Comparison of ENCODE assay signal across 20 cellular contexts in the genomic region with DNA sequence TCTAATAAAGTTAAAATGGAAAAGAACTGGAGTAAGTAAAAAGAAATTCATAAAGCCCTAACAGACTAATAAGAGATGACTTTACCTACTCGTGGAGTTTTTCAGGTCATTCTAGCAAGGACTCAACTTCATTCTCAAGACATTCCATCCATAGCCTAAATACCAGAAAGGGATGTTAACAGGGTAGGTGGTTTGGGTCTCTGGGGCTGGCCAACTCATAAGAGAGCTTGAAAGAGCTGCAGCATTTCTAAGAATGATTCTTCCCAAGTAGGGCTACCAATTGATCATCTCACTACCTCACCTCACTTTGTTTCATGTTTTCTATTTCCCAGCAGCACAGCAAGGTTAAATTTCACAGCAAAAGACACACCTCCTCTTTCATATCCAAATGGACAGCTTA.
A peak's percentile ranks its signal among the peaks of the same experiment; 100 is the strongest.
DNase-seq lines count a peak whose midpoint lies in the region; ATAC-seq and TF ChIP-seq lines count a peak whose summit lies in the region.
"Had no signal": no experiment of that assay in that cellular context is flagged by ENCODE, and none has a peak within 500 bp of the region (broad histone marks: within the 10 kb centered on the region; RNA-seq: fewer than 3 reads in every experiment).

No MANE protein-coding gene starts in this region.

- H3K4ac ChIP-seq in mesendoderm (ENCODE audit: low read depth, low read length) = no peak overlapping the region

- no peak overlapping the region for H3K23ac ChIP-seq in mesendoderm (ENCODE audit: low read length)

- TF ChIP-seq EP300 in SK-N-SH (IDR thresholded peaks at IDR 0.05; ENCODE audit: borderline replicate concordance in 1 of 2, low read depth in 1 of 2, low read length in 1 of 2) = no peak

- H4K5ac ChIP-seq in mesendoderm (ENCODE audit: low read length) = no peak overlapping the region

- peaks cover 60% of the 10 kb centered on the region for H3K4me1 Mint-ChIP-seq in activated naive CD4-positive, alpha-beta T cell treated with anti-CD3 and anti-CD28 coated beads for 36 hours (ENCODE audit: low read depth)
- peaks cover 59% of the 10 kb centered on the region for H3K4me1 Mint-ChIP-seq in activated CD4-positive, alpha-beta memory T cell treated with anti-CD3 and anti-CD28 coated beads, Interleukin-2, amount 10 ng/mL, durations not matched to agents 7 days and 5 days

- CTCF ChIA-PET in SK-N-SH (lab: Yijun Ruan, JAX) = no interaction called here
- CTCF ChIA-PET in activated naive CD4-positive, alpha-beta T cell treated with anti-CD3 and anti-CD28 coated beads for 36 hours (lab: Charles Lee) = interaction anchor here (1.0 kb wide), 1 partner anchor 14 kb away, joined by 5 read pairs; no protein-coding TSS in a partner anchor
- CTCF ChIA-PET in activated CD4-positive, alpha-beta memory T cell treated with anti-CD3 and anti-CD28 coated beads, Interleukin-2, amount 10 ng/mL, durations not matched to agents 7 days and 5 days (lab: Charles Lee) = interaction anchor here (2.1 kb wide), 1 partner anchor 14 kb away, joined by 7 read pairs; no protein-coding TSS in a partner anchor

- H3K4me1 ChIP-seq in SK-N-SH (ENCODE audit: control insufficient read depth in 1 of 2, insufficient read depth in 2 of 2, low read depth in 1 of 2, low read length in 1 of 2) (peaks cover 0 to 8% of the 10 kb centered on the region in 2 experiments; a peak in 2 of 4 replicates), mesendoderm (ENCODE audit: control insufficient read depth, low read depth, low read length) (no peaks in the 10 kb centered on the region)

- H3K4me3 ChIP-seq in SK-N-SH (ENCODE audit: low read depth in 2 of 2, low read length in 1 of 2) (no peak overlapping the region), mesendoderm (ENCODE audit: low read length) (no peak overlapping the region)

- no peak overlapping the region for H3K18ac ChIP-seq in mesendoderm (ENCODE audit: low read length)

- H3K9me3 Mint-ChIP-seq in activated naive CD4-positive, alpha-beta T cell treated with anti-CD3 and anti-CD28 coated beads for 36 hours = peaks cover 4% of the 10 kb centered on the region
- no peaks in the 10 kb centered on the region for H3K9me3 Mint-ChIP-seq in activated CD4-positive, alpha-beta memory T cell treated with anti-CD3 and anti-CD28 coated beads, Interleukin-2, amount 10 ng/mL, durations not matched to agents 7 days and 5 days
- H3K9me3 Mint-ChIP-seq: HFFc6 had no signal

- H3K9me2 ChIP-seq in SK-N-SH = no peaks in the 10 kb centered on the region

- 17% methylated on average over 1 of the region's 1 CpG for WGBS in SK-N-SH (ENCODE audit: low lambda C conversion rate)
- no CpG with 5 or more reads among the region's 1 CpG for WGBS in mesendoderm (ENCODE audit: extremely low coverage, insufficient coverage, low lambda C conversion rate)

- TF ChIP-seq RAD21 in SK-N-SH (IDR thresholded peaks at IDR 0.05; ENCODE audit: low read length) = no peak

- no peak overlapping the region for H2AFZ ChIP-seq in SK-N-SH (ENCODE audit: low read depth)

- H3K79me2 ChIP-seq in SK-N-SH (ENCODE audit: insufficient read depth) (peaks cover 99% of the 10 kb centered on the region), mesendoderm (ENCODE audit: control insufficient read depth, insufficient read depth, low read length) (peaks cover 23% of the 10 kb centered on the region)

- TF ChIP-seq CTCF in SK-N-SH (IDR thresholded peaks at IDR 0.05) = no peak

- peak overlapping the region; percentile 63 for H3K27ac Mint-ChIP-seq in activated naive CD4-positive, alpha-beta T cell treated with anti-CD3 and anti-CD28 coated beads for 36 hours
- H3K27ac Mint-ChIP-seq in activated CD4-positive, alpha-beta memory T cell treated with anti-CD3 and anti-CD28 coated beads, Interleukin-2, amount 10 ng/mL, durations not matched to agents 7 days and 5 days = peak overlapping the region; percentile 61

- peak; percentile 52 for ATAC-seq in SK-N-SH treated with all-trans-retinoic acid at 6 μM for 48 hours
- no peak for ATAC-seq in GM18505 (IDR thresholded peaks at IDR 0.05; ENCODE audit: unreplicated experiment)
- ATAC-seq: Right ventricle myocardium inferior had no signal

- H3K56ac ChIP-seq in mesendoderm (ENCODE audit: low read length) = no peak overlapping the region

- H3K27ac ChIP-seq in SK-N-SH (ENCODE audit: low read depth in 2 of 2, low read length in 1 of 2) (no peak overlapping the region), mesendoderm (ENCODE audit: low read depth, low read length) (no peak overlapping the region)
- H3K27ac ChIP-seq: 22Rv1, C4-2B had no signal

- no peak overlapping the region for H2AK5ac ChIP-seq in mesendoderm (ENCODE audit: low read length)

- no peaks in the 10 kb centered on the region for H3K79me1 ChIP-seq in mesendoderm (ENCODE audit: low read length)

- H3K36me3 ChIP-seq in SK-N-SH (replicated peaks in 1 of 2; ENCODE audit: control insufficient read depth in 1 of 2, insufficient read depth in 2 of 2, low read length in 1 of 2) = peaks cover 0 to 30% of the 10 kb centered on the region in 2 experiments
- H3K36me3 ChIP-seq in mesendoderm (ENCODE audit: control insufficient read depth, insufficient read depth, low read length) = no peaks in the 10 kb centered on the region

- no peaks in the 10 kb centered on the region for H4K20me1 ChIP-seq in SK-N-SH (ENCODE audit: insufficient read depth)

- H3K36me3 Mint-ChIP-seq in activated naive CD4-positive, alpha-beta T cell treated with anti-CD3 and anti-CD28 coated beads for 36 hours (ENCODE audit: low read depth) = peaks cover 54% of the 10 kb centered on the region
- peaks cover 65% of the 10 kb centered on the region for H3K36me3 Mint-ChIP-seq in activated CD4-positive, alpha-beta memory T cell treated with anti-CD3 and anti-CD28 coated beads, Interleukin-2, amount 10 ng/mL, durations not matched to agents 7 days and 5 days (ENCODE audit: low read depth)

- H2BK120ac ChIP-seq in mesendoderm (ENCODE audit: low read depth, low read length) = no peak overlapping the region

- H3K9me3 ChIP-seq in SK-N-SH = 0 out of 2 replicates have a peak, but pooled peaks cover 3% of the 10 kb centered on the region

- no peak overlapping the region for H4K8ac ChIP-seq in mesendoderm (ENCODE audit: low read depth, low read length)

- no peaks in the 10 kb centered on the region for H3K27me3 ChIP-seq in SK-N-SH (ENCODE audit: insufficient read depth)
- no peaks in the 10 kb centered on the region for H3K27me3 ChIP-seq in mesendoderm (ENCODE audit: insufficient read depth, low read length, poor library complexity)

- H3K9ac ChIP-seq in SK-N-SH = no peak overlapping the region
- H3K9ac ChIP-seq in mesendoderm (ENCODE audit: low read length) = no peak overlapping the region

- POLR2A ChIA-PET in SK-N-SH (lab: Yijun Ruan, JAX) = no interaction called here
- POLR2A ChIA-PET in activated CD4-positive, alpha-beta memory T cell treated with anti-CD3 and anti-CD28 coated beads, Interleukin-2, amount 10 ng/mL, durations not matched to agents 7 days and 5 days (lab: Charles Lee) = interaction anchor here (0.9 to 1.0 kb wide), 2 partner anchors 14 to 30 kb away, joined by 3 to 4 read pairs; no protein-coding TSS in a partner anchor

- H3K4me2 ChIP-seq in SK-N-SH (no peak overlapping the region), mesendoderm (ENCODE audit: low read length) (no peak overlapping the region)

- H2BK15ac ChIP-seq in mesendoderm (replicated peaks; ENCODE audit: low read depth) = no peak overlapping the region

- DNase-seq in SK-N-SH (no peak), mesendoderm (peak; percentile 61), NOMO-1 treated with DMSO at 0.1 percent for 48 hours (lab: John Stamatoyannopoulos, UW; ENCODE audit: unreplicated experiment) (no peak)
- DNase-seq in activated naive CD4-positive, alpha-beta T cell treated with anti-CD3 and anti-CD28 coated beads for 36 hours = no peak
- no peak for DNase-seq in activated naive CD4-positive, alpha-beta T cell (lab: John Stamatoyannopoulos, UW)
- no peak for DNase-seq in activated CD4-positive, alpha-beta memory T cell treated with anti-CD3 and anti-CD28 coated beads, Interleukin-2, amount 10 ng/mL, durations not matched to agents 7 days and 5 days
- DNase-seq: AML-193; HFFc6; KG1; NCI-H1105 treated with DMSO at 0.1 percent for 48 hours; NCI-H1694; NCI-H2081 treated with DMSO at 0.1 percent for 48 hours; NCI-H446 treated with DMSO at 0.1 percent for 48 hours; NCI-H69; NK-92 treated with Interleukin-12 subunit alpha and Interleukin-12 subunit beta, amount 100 ng/mL, for 24 hours had no signal

- intact Hi-C loops in activated naive CD4-positive, alpha-beta T cell treated with anti-CD3 and anti-CD28 coated beads for 36 hours (cut with micrococcal nuclease) = no loop called here

- H3K4me3 Mint-ChIP-seq in activated naive CD4-positive, alpha-beta T cell treated with anti-CD3 and anti-CD28 coated beads for 36 hours = no peak overlapping the region
- no peak overlapping the region for H3K4me3 Mint-ChIP-seq in activated CD4-positive, alpha-beta memory T cell treated with anti-CD3 and anti-CD28 coated beads, Interleukin-2, amount 10 ng/mL, durations not matched to agents 7 days and 5 days
- H3K4me3 Mint-ChIP-seq: HFFc6 had no signal

- H2BK5ac ChIP-seq in mesendoderm (ENCODE audit: low read length) = no peak overlapping the region

- H3F3A ChIP-seq in SK-N-SH (replicated peaks; ENCODE audit: insufficient read depth) = no peaks in the 10 kb centered on the region

- TF ChIP-seq POLR2A in GM18505 (IDR thresholded peaks at IDR 0.05; ENCODE audit: borderline replicate concordance, extremely low read depth, insufficient read depth, insufficient read length) = no peak

- H3K27me3 Mint-ChIP-seq in activated naive CD4-positive, alpha-beta T cell treated with anti-CD3 and anti-CD28 coated beads for 36 hours (ENCODE audit: low read depth) = no peaks in the 10 kb centered on the region
- H3K27me3 Mint-ChIP-seq in activated CD4-positive, alpha-beta memory T cell treated with anti-CD3 and anti-CD28 coated beads, Interleukin-2, amount 10 ng/mL, durations not matched to agents 7 days and 5 days = no peaks in the 10 kb centered on the region

TF ChIP-seq in SK-N-SH treated with all-trans-retinoic acid at 6 μM for 48 hours, 23 proteins besides CTCF, POLR2A, EP300 and RAD21 (continues in another document):
- TF ChIP-seq ZC3H10 (CRISPR knock-in tag; IDR thresholded peaks at IDR 0.05) (no peak), RARB (CRISPR knock-in tag; IDR thresholded peaks at IDR 0.05) (no peak)

TF ChIP-seq in SK-N-SH, 30 proteins besides CTCF, POLR2A, EP300 and RAD21 (continues in another document):
- no peak for TF ChIP-seq TCF12 (IDR thresholded peaks at IDR 0.05)
- TF ChIP-seq SIN3A (IDR thresholded peaks at IDR 0.05; ENCODE audit: borderline replicate concordance, low read depth, low read length) = no peak
